28 cellular contexts compared by ENCODE assay signal in the genomic region with DNA sequence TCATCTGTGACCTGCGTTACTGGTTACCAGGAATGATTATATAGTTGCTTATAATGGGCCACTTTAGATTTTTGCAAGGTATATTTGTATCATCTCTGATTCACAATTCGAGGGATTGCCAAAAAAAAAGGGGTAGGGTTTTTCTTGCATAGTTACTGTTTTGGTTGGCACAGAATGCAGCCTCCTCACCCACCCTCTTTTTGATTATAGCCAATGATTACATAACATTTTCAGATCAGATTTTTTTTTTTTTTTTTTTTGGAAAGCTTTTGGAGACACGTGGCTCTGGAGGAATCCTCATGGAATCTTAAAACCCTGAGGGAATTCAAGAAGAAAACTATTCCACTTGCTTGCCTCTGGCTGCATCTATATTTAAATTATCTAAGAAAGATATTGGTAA. TPM values are rescaled to one million over a fixed set of nuclear protein-coding genes. Genes with fewer than 3 reads are reported as not detected.
DNase-seq lines count a peak whose midpoint lies in the region; ATAC-seq and TF ChIP-seq lines count a peak whose summit lies in the region.
"Had no signal": no experiment of that assay in that cellular context is flagged by ENCODE, and none has a peak within 500 bp of the region (broad histone marks: within the 10 kb centered on the region; RNA-seq: fewer than 3 reads in every experiment).

No MANE protein-coding gene starts in this region.

- H3K4me2 ChIP-seq in PC-3 (ENCODE audit: low read length), result 0 out of 2 replicates have a peak overlapping the region, but pooled peaks have one; percentile 4

- 36 to 56% (median 39%) methylated on average over 3 of the region's 3 CpGs for WGBS in heart left ventricle, 4 donors

- H3K9me2 ChIP-seq in PC-3 (replicated peaks; ENCODE audit: low read length), result no peaks in the 10 kb centered on the region

- TF ChIP-seq POLR2A in heart left ventricle (IDR thresholded peaks at IDR 0.05), result no peak
- TF ChIP-seq POLR2A in uterus (IDR thresholded peaks at IDR 0.05), result no peak

- H3F3A ChIP-seq in PC-3 (ENCODE audit: low read length, unreplicated experiment), result no peaks in the 10 kb centered on the region

- no peak overlapping the region for H2AFZ ChIP-seq in PC-3 (ENCODE audit: low read length)

- H3K4me1 ChIP-seq in heart left ventricle (peaks cover 0 to 16% (median 0%) of the 10 kb centered on the region in 12 donors), PC-3 (ENCODE audit: insufficient read depth, low read length) (peaks cover 8% of the 10 kb centered on the region), uterus (no peaks in the 10 kb centered on the region)
- H3K4me1 ChIP-seq: gastrocnemius medialis, prostate gland, SJCRH30 had no signal

- H3K27ac ChIP-seq in heart left ventricle, result no peak overlapping the region
- H3K27ac ChIP-seq in PC-3 (ENCODE audit: low read length), result no peak overlapping the region
- no peak overlapping the region for H3K27ac ChIP-seq in uterus
- H3K27ac ChIP-seq: epithelial cell of prostate, gastrocnemius medialis, left ventricle myocardium inferior, neutrophil, prostate gland, SJCRH30, stomach, transverse colon had no signal

- H3K79me2 ChIP-seq in PC-3 (ENCODE audit: low read length), result no peaks in the 10 kb centered on the region

- H3K9me3 ChIP-seq in heart left ventricle (peaks cover 0 to 7% (median 0%) of the 10 kb centered on the region in 12 donors), PC-3 (ENCODE audit: low read length) (no peaks in the 10 kb centered on the region), uterus (no peaks in the 10 kb centered on the region)
- H3K9me3 ChIP-seq: gastrocnemius medialis, left ventricle myocardium inferior, neutrophil, prostate gland, SJCRH30, stomach, transverse colon had no signal

- TF ChIP-seq CTCF in heart left ventricle (IDR thresholded peaks at IDR 0.05) (no peak), PC-3 (conservative IDR thresholded peaks at IDR 0.05; ENCODE audit: low read depth, low read length) (no peak), fibroblast of mammary gland (conservative IDR thresholded peaks at IDR 0.05; ENCODE audit: control insufficient read depth, insufficient read depth, low read depth, low read length) (no peak), uterus (IDR thresholded peaks at IDR 0.05) (no peak)

- POLR2A ChIA-PET in PC-3 (lab: Charles Lee; ENCODE audit: unreplicated experiment), result no interaction called here

- no TSS peak for BruUV-seq in PC-3 (replicated peaks; lab: Mats Ljungman, UMichigan)

- DNase-seq in left cardiac atrium (no peak), heart left ventricle (no peak), PC-3 (peak; percentile 70), fibroblast of mammary gland (ENCODE audit: low read depth) (peak; percentile 84), stromal cell of bone marrow (ENCODE audit: low read depth) (peak; percentile 59), head of caudate nucleus (no peak), uterus (no peak)
- no peak for DNase-seq in activated T-cell treated with anti-CD3 and anti-CD28 coated beads, Interleukin-2, amount 50 U/mL, for 48 hours
- DNase-seq: activated CD4-positive, alpha-beta T cell treated with anti-CD3 and anti-CD28 coated beads, Interleukin-2, amount 10 ng/mL, durations not matched to agents 24 days and 14 days; activated T-cell treated with anti-CD3 and anti-CD28 coated beads, Interleukin-2, amount 50 U/mL, for 24 hours; C1 segment of cervical spinal cord; COR-L47; effector CD4-positive, alpha-beta T cell; gastrocnemius medialis; GF-D8; Karpas-422; left ventricle myocardium inferior; NCI-H1048; NCI-H187; NCI-H2171; NCI-H524; SJCRH30; stomach; transverse colon had no signal

- no peaks in the 10 kb centered on the region for H4K20me1 ChIP-seq in PC-3 (ENCODE audit: low read length)

- no peaks in the 10 kb centered on the region for H3K36me3 ChIP-seq in heart left ventricle
- H3K36me3 ChIP-seq in PC-3 (ENCODE audit: low read depth, low read length), result no peaks in the 10 kb centered on the region
- H3K36me3 ChIP-seq in uterus, result no peaks in the 10 kb centered on the region
- H3K36me3 ChIP-seq: gastrocnemius medialis, left ventricle myocardium inferior, neutrophil, prostate gland, SJCRH30, stomach, transverse colon had no signal

- intact Hi-C loops in left cardiac atrium (cut with DNase I) (no loop called here), heart left ventricle (cut with DNase I) (no loop called here), PC-3 (cut with micrococcal nuclease) (no loop called here), head of caudate nucleus (cut with DNase I) (no loop called here), uterus (cut with DNase I; ENCODE audit: low total_unique reads) (no loop called here)

- H3K4me3 ChIP-seq in heart left ventricle (no peak overlapping the region), PC-3 (ENCODE audit: low read length) (no peak overlapping the region), fibroblast of mammary gland (ENCODE audit: control insufficient read depth, low read depth, low read length) (no peak overlapping the region), uterus (no peak overlapping the region)
- H3K4me3 ChIP-seq: gastrocnemius medialis, left ventricle myocardium inferior, prostate gland, SJCRH30, stomach, transverse colon had no signal

- CTCF ChIA-PET in PC-3 (lab: Charles Lee), result no interaction called here

- peak; percentile 5 to 33 for ATAC-seq in left cardiac atrium
- no peak for ATAC-seq in heart left ventricle
- ATAC-seq in PC-3, result peak; percentile 64
- ATAC-seq: gastrocnemius medialis, Panc1 had no signal

- no peak overlapping the region for H3K9ac ChIP-seq in PC-3 (ENCODE audit: low read length)

- H3K27me3 ChIP-seq in heart left ventricle, result no peaks in the 10 kb centered on the region
- H3K27me3 ChIP-seq in PC-3 (ENCODE audit: low read length), result no peaks in the 10 kb centered on the region
- no peaks in the 10 kb centered on the region for H3K27me3 ChIP-seq in uterus
- H3K27me3 ChIP-seq: gastrocnemius medialis, neutrophil, SJCRH30, stomach, transverse colon had no signal

RNA-seq across cellular contexts. Expression of gene UST, which starts 53.7 kb away (rescaled TPM):
- 1 to 10 TPM; 3.5 to 6.5 TPM for total RNA-seq in left cardiac atrium
- 1 to 10 TPM; 1.5 to 4.5 (median 2.7) TPM for total RNA-seq in heart left ventricle
- polyA plus RNA-seq in heart left ventricle, result 1 to 10 TPM; 1.1 to 5.8 TPM
- 3.9 and 7.9 TPM in 2 replicates for total RNA-seq in PC-3 (2014; rRNA removed)
- 10 to 100 TPM in 3 of 4 donors, 1 to 10 TPM in 1; 6.1 to 23.2 (median 17.2) TPM for total RNA-seq in uterus

Comparison
In these comparisons a context has a peak if more than half of its experiments do, and no peak if none do; other contexts are left out.
1. ATAC-seq: peak in left cardiac atrium (2 of 2) and PC-3 (single experiment); none in heart left ventricle (0 of 4).
2. DNase-seq: peak in PC-3 (single experiment), fibroblast of mammary gland (single experiment) and stromal cell of bone marrow (single experiment); none in left cardiac atrium (single experiment), heart left ventricle (0 of 5), head of caudate nucleus (0 of 42), uterus (0 of 2) and activated T-cell treated with anti-CD3 and anti-CD28 coated beads, Interleukin-2, amount 50 U/mL, for 48 hours (0 of 2).